21 cellular contexts compared by ENCODE assay signal in the genomic region with DNA sequence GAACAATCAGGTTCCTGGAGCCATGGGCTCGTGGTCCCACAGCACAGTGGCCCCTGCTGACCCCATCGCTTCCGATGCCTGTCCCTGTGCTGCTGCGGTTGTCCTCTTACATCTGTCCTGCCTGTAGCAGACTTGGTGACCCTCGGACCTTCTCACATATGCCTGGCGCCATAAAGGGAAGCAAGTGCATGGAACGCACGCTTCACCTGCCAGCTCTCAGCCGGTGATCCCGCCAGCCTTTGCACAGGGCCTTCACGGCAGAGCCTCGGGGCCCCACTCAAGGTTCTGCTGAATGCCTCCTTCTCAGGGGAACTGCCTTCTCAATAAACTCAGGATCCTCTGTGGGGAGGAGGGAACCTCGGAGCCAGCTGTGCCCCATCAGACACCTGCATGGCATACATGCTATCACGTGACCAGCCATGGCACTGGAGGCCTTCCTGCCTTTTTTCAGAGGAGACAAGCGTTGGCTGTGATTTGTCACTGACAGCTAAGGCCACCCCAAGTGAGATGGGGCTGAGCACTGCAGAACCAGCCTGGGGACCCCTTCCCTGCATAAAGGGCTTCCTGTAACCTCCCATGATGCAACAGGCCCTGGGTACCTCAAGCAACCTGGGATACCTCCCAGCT.
"Had no signal": no experiment of that assay in that cellular context is flagged by ENCODE, and none has a peak within 500 bp of the region (broad histone marks: within the 10 kb centered on the region; RNA-seq: fewer than 3 reads in every experiment).

No MANE protein-coding gene starts in this region.

- H3K27ac ChIP-seq: coronary artery, foreskin keratinocyte, hepatocyte, left lung, parathyroid adenoma, right atrium auricular region, suprapubic skin, thyroid gland had no signal

- H3K9me3 Mint-ChIP-seq: endodermal cell; naive thymus-derived CD4-positive, alpha-beta T cell; type B pancreatic cell had no signal

- H3K27me3 ChIP-seq: foreskin keratinocyte, hepatocyte, left lung, right atrium auricular region, suprapubic skin, thyroid gland had no signal

- H2AFZ ChIP-seq: hepatocyte, parathyroid adenoma had no signal

- H3K27ac Mint-ChIP-seq: endodermal cell; naive thymus-derived CD4-positive, alpha-beta T cell; type B pancreatic cell had no signal

- H3K4me3 ChIP-seq: coronary artery, hepatocyte, left lung, right atrium auricular region, suprapubic skin, thyroid gland had no signal

- H3K4me3 Mint-ChIP-seq: endodermal cell; naive thymus-derived CD4-positive, alpha-beta T cell; type B pancreatic cell had no signal

- ATAC-seq: foreskin keratinocyte; left lung; naive thymus-derived CD4-positive, alpha-beta T cell; stimulated activated naive CD8-positive, alpha-beta T cell treated with anti-CD3 and anti-CD28 coated beads, Interleukin-15, Interleukin-2, amounts not matched to agents 100 U/mL and 50 U/mL, for 24 hours had no signal

- H3K27me3 Mint-ChIP-seq: naive thymus-derived CD4-positive, alpha-beta T cell; type B pancreatic cell had no signal

- DNase-seq: caudate nucleus; effector CD4-positive, alpha-beta T cell; endodermal cell; erythroblast; foreskin keratinocyte; head of caudate nucleus; naive thymus-derived CD4-positive, alpha-beta T cell; nucleus accumbens; small intestine; stimulated activated CD4-positive, alpha-beta T cell treated with anti-CD3 and anti-CD28 coated beads, Interleukin-2, amount 100 ng/mL, for 48 hours; stimulated activated naive CD8-positive, alpha-beta T cell treated with anti-CD3 and anti-CD28 coated beads, Interleukin-15, Interleukin-2, amounts not matched to agents 100 U/mL and 50 U/mL, for 24 hours; thyroid gland had no signal

- H3K9ac ChIP-seq: parathyroid adenoma had no signal

- H3K36me3 Mint-ChIP-seq: type B pancreatic cell had no signal

- H3K79me2 ChIP-seq: hepatocyte, parathyroid adenoma had no signal

- H3K9me3 ChIP-seq: left lung, right atrium auricular region, suprapubic skin, thyroid gland had no signal

- H3K4me2 ChIP-seq: hepatocyte had no signal

- H3K4me1 Mint-ChIP-seq: endodermal cell had no signal

- FAIRE-seq: endothelial cell of umbilical vein, small intestine, urothelium cell line had no signal

- H3K4me1 ChIP-seq: foreskin keratinocyte, left lung, parathyroid adenoma, right atrium auricular region, suprapubic skin, thyroid gland had no signal
